Comparison of ENCODE assay signal across 8 cellular contexts in genomic region chr5:91381134-91381773, GRCh38. TPM values are rescaled to one million over a fixed set of nuclear protein-coding genes. Genes with fewer than 3 reads are reported as not detected.
A peak's percentile ranks its signal among the peaks of the same experiment; 100 is the strongest.
DNase-seq lines count a peak whose midpoint lies in the region; ATAC-seq, FAIRE-seq and TF ChIP-seq lines count a peak whose summit lies in the region.

No MANE protein-coding gene starts in this region.

- intact Hi-C loops in kidney (cut with DNase I), result loop anchor here (10.0 kb wide), 2 partner anchors 276 to 446 kb away; no protein-coding TSS in a partner anchor
- intact Hi-C loops in thyroid gland (cut with DNase I), result loop anchor here (5.0 to 10.0 kb wide), 2 partner anchors 154 to 516 kb away; no protein-coding TSS in a partner anchor

- H3K27me3 Mint-ChIP-seq in activated T-cell treated with anti-CD3 and anti-CD28 coated beads, Interleukin-2, amount 50 U/mL, for 24 hours, result no peaks in the 10 kb centered on the region
- no peaks in the 10 kb centered on the region for H3K27me3 Mint-ChIP-seq in activated naive CD8-positive, alpha-beta T cell treated with anti-CD3 and anti-CD28 coated beads, Interleukin-2, amount 10 ng/mL, durations not matched to agents 7 days and 5 days

- H3K4me1 Mint-ChIP-seq in activated T-cell treated with anti-CD3 and anti-CD28 coated beads, Interleukin-2, amount 50 U/mL, for 24 hours (ENCODE audit: low read depth), result peaks cover 34% of the 10 kb centered on the region
- H3K4me1 Mint-ChIP-seq in activated naive CD8-positive, alpha-beta T cell treated with anti-CD3 and anti-CD28 coated beads, Interleukin-2, amount 10 ng/mL, durations not matched to agents 7 days and 5 days, result peaks cover 22% of the 10 kb centered on the region

- 0% methylated on average over 9 of the region's 9 CpGs for WGBS in thyroid gland, 2 donors

- H3K9me3 ChIP-seq in kidney (ENCODE audit: control insufficient read depth in 1 of 2, low read length in 2 of 2) (no peaks in the 10 kb centered on the region), thyroid gland (no peaks in the 10 kb centered on the region)

- H3K4me1 ChIP-seq in kidney (ENCODE audit: control insufficient read depth in 1 of 2, insufficient read depth in 1 of 2, low read depth in 1 of 2, low read length in 2 of 2), result peaks cover 0 to 8% of the 10 kb centered on the region in 2 donors
- peaks cover 19 to 21% of the 10 kb centered on the region in 2 donors for H3K4me1 ChIP-seq in thyroid gland

- TF ChIP-seq CTCF in kidney (IDR thresholded peaks at IDR 0.05; ENCODE audit: borderline replicate concordance, extremely low read depth, insufficient read depth) (no peak), thyroid gland (IDR thresholded peaks at IDR 0.05) (no peak)

- H3K4me3 Mint-ChIP-seq in activated T-cell treated with anti-CD3 and anti-CD28 coated beads, Interleukin-2, amount 50 U/mL, for 24 hours, result peak overlapping the region; percentile 93
- peak overlapping the region; percentile 98 for H3K4me3 Mint-ChIP-seq in activated naive CD8-positive, alpha-beta T cell treated with anti-CD3 and anti-CD28 coated beads, Interleukin-2, amount 10 ng/mL, durations not matched to agents 7 days and 5 days

- H3K9ac ChIP-seq in kidney (ENCODE audit: low read length in 2 of 2), result peak overlapping the region; percentile 99

- H3K27ac ChIP-seq in kidney (ENCODE audit: low read depth in 2 of 2, low read length in 2 of 2) (peak overlapping the region; percentile 100), thyroid gland (peak overlapping the region; percentile 94 to 100 (median 100))

- H3K27ac Mint-ChIP-seq in activated T-cell treated with anti-CD3 and anti-CD28 coated beads, Interleukin-2, amount 50 U/mL, for 24 hours, result peak overlapping the region; percentile 99
- H3K27ac Mint-ChIP-seq in activated naive CD8-positive, alpha-beta T cell treated with anti-CD3 and anti-CD28 coated beads, Interleukin-2, amount 10 ng/mL, durations not matched to agents 7 days and 5 days, result peak overlapping the region; percentile 100

- in situ Hi-C loops in G401 (cut with HindIII; ENCODE audit: low sequenced_read_pairs), result no loop called here

- peak; percentile 65 for FAIRE-seq in kidney (lab: Jason Lieb, UNC)

- ATAC-seq in activated naive CD8-positive, alpha-beta T cell treated with anti-CD3 and anti-CD28 coated beads, Interleukin-2, amount 10 ng/mL, durations not matched to agents 7 days and 5 days (ENCODE audit: low read depth), result no peak
- ATAC-seq in left lobe of liver (no peak), GM18520 (IDR thresholded peaks at IDR 0.05; ENCODE audit: unreplicated experiment) (no peak)

- peak; percentile 28 to 94 for TF ChIP-seq POLR2A in thyroid gland (IDR thresholded peaks at IDR 0.05)

- no peaks in the 10 kb centered on the region for H3K9me3 Mint-ChIP-seq in activated T-cell treated with anti-CD3 and anti-CD28 coated beads, Interleukin-2, amount 50 U/mL, for 24 hours
- H3K9me3 Mint-ChIP-seq in activated naive CD8-positive, alpha-beta T cell treated with anti-CD3 and anti-CD28 coated beads, Interleukin-2, amount 10 ng/mL, durations not matched to agents 7 days and 5 days, result no peaks in the 10 kb centered on the region

- peaks cover 50% of the 10 kb centered on the region for H3K36me3 Mint-ChIP-seq in activated T-cell treated with anti-CD3 and anti-CD28 coated beads, Interleukin-2, amount 50 U/mL, for 24 hours (ENCODE audit: low read depth)
- H3K36me3 Mint-ChIP-seq in activated naive CD8-positive, alpha-beta T cell treated with anti-CD3 and anti-CD28 coated beads, Interleukin-2, amount 10 ng/mL, durations not matched to agents 7 days and 5 days, result peaks cover 14% of the 10 kb centered on the region

- no peaks in the 10 kb centered on the region for H3K27me3 ChIP-seq in thyroid gland

- POLR2A ChIA-PET in activated naive CD8-positive, alpha-beta T cell treated with anti-CD3 and anti-CD28 coated beads, Interleukin-2, amount 10 ng/mL, durations not matched to agents 7 days and 5 days (lab: Charles Lee), result interaction anchor here (0.6 to 2.2 kb wide), 35 partner anchors 9 to 972 kb away, joined by 3 to 22 read pairs (median 5); partner anchors contain the start of gene CETN3

- peak overlapping the region; percentile 92 to 100 for H3K4me3 ChIP-seq in kidney (ENCODE audit: low read length in 2 of 2)
- peak overlapping the region; percentile 74 to 83 (median 77) for H3K4me3 ChIP-seq in thyroid gland (replicated peaks in 1 of 3)

- no peak for DNase-seq in activated T-cell treated with anti-CD3 and anti-CD28 coated beads, Interleukin-2, amount 50 U/mL, for 24 hours
- DNase-seq in activated T-cell treated with anti-CD3 and anti-CD28 coated beads, Interleukin-2, amount 50 U/mL, for 48 hours, result no peak
- no peak for DNase-seq in activated naive CD8-positive, alpha-beta T cell treated with anti-CD3 and anti-CD28 coated beads, Interleukin-2, amount 10 ng/mL, durations not matched to agents 7 days and 5 days
- DNase-seq in kidney (no peak), thyroid gland (no peak), G401 (ENCODE audit: low spot score) (no peak), left lobe of liver (ENCODE audit: low spot score) (no peak)

- H3K36me3 ChIP-seq in kidney (ENCODE audit: control insufficient read depth in 1 of 2, insufficient read depth in 2 of 2, low read length in 2 of 2) (peaks cover 0 to 19% of the 10 kb centered on the region in 2 donors), thyroid gland (peaks cover 6 to 19% of the 10 kb centered on the region in 2 donors)

RNA-seq across cellular contexts. Expression of gene ARRDC3, which starts 1.9 kb away (rescaled TPM):
- 10 to 100 TPM; 87.3 to 90.6 TPM for total RNA-seq in activated naive CD8-positive, alpha-beta T cell treated with anti-CD3 and anti-CD28 coated beads, Interleukin-2, amount 10 ng/mL, durations not matched to agents 7 days and 5 days
- total RNA-seq in kidney (124 TPM), thyroid gland (100 to 1,000 TPM; 168 to 289 (median 228) TPM), left lobe of liver (30.0 TPM)
- polyA plus RNA-seq in kidney (ENCODE audit: insufficient read depth, low read depth, low replicate concordance), result 18.4 TPM
- 10.8 and 18.5 TPM in 2 replicates for total RNA-seq in G401 (2014; rRNA removed; shearing (Covaris generic))
